1 cellular context compared by ENCODE assay signal in genomic region chr21:37548521-37548981, GRCh38.
TF ChIP-seq lines count a peak whose summit lies in the region.

No MANE protein-coding gene starts in this region.

TF ChIP-seq in HEK293, 187 proteins besides CTCF, POLR2A, EP300 and RAD21 (continued from another document):
- TF ChIP-seq ZBTB11 (tag by site-specific recombination; conservative IDR thresholded peaks at IDR 0.05; ENCODE audit: low read depth): no peak
- no peak for TF ChIP-seq SCRT1 (tag by site-specific recombination; IDR thresholded peaks at IDR 0.05; ENCODE audit: borderline replicate concordance)
- no peak for TF ChIP-seq ZNF747 (tag by site-specific recombination; IDR thresholded peaks at IDR 0.05)
- TF ChIP-seq SCRT2 (tag by site-specific recombination; IDR thresholded peaks at IDR 0.05): peak; percentile 51; the same call in 1 of the 2 replicates
- no peak for TF ChIP-seq ZBTB20 (tag by site-specific recombination; IDR thresholded peaks at IDR 0.05)
